Comparison of ENCODE assay signal across 8 cellular contexts in the genomic region with DNA sequence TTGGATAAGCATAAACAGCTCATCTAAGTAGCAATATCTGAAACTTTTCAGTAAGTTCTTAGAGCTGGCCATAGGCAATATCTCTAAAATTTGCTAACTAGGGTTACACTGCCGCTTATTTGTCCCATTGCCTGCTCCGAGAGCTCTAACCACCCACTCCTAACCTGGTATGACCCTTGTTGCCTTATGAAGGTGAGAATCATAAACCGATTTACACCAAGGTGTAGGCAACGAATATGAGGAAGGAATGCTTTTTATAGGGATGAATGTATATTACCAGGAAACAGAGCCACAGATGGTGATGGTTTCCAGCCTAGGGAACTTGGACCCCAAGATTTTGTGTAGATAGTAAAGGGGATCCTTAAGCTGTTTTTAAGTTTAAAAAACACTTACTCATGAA.
"Had no signal": no experiment of that assay in that cellular context is flagged by ENCODE, and none has a peak within 500 bp of the region (broad histone marks: within the 10 kb centered on the region; RNA-seq: fewer than 3 reads in every experiment).

No MANE protein-coding gene starts in this region.

- H3K27ac Mint-ChIP-seq: HFFc6 had no signal

- H3K9me3 Mint-ChIP-seq: IgD-negative memory B cell had no signal

- H3K4me3 Mint-ChIP-seq: HFFc6 had no signal

- DNase-seq: GM23248, GOT3, H7, HFFc6, KG1 had no signal

- ATAC-seq: HCT116, HepG2 had no signal

- H3K27me3 Mint-ChIP-seq: IgD-negative memory B cell had no signal
